In genomic region chr21:31731802-31732537, GRCh38 we compare ENCODE assay signal across 8 cellular contexts. TPM values are rescaled to one million over a fixed set of nuclear protein-coding genes. Genes with fewer than 3 reads are reported as not detected.
DNase-seq lines count a peak whose midpoint lies in the region; ATAC-seq and TF ChIP-seq lines count a peak whose summit lies in the region.

Gene SCAF4, minus strand, starts transcription at chr21:31732118. Its CDS starts 426 bp downstream, at chr21:31731692.

- H3K9me3 Mint-ChIP-seq in activated naive CD8-positive, alpha-beta T cell treated with anti-CD3 and anti-CD28 coated beads, Interleukin-2, amount 50 U/mL, for 24 hours, result no peaks in the 10 kb centered on the region

- H3K27ac ChIP-seq in SU-DHL-6 (ENCODE audit: low read depth, low read length), result peak within 1 kb of the TSS; percentile 94
- H3K27ac ChIP-seq in trophoblast cell (ENCODE audit: low read depth, low read length), result peak within 1 kb of the TSS; percentile 96
- peak within 1 kb of the TSS; percentile 97 for H3K27ac ChIP-seq in tibial artery

- H3K18ac ChIP-seq in trophoblast cell (ENCODE audit: low read length), result peak within 1 kb of the TSS; percentile 96

- TF ChIP-seq CTCF in GM12875 (IDR thresholded peaks at IDR 0.05; ENCODE audit: borderline replicate concordance, insufficient read depth, low read depth, low read length) (no peak), SU-DHL-6 (IDR thresholded peaks at IDR 0.05; ENCODE audit: insufficient read depth, low read length, poor library complexity, severe bottlenecking) (no peak), tibial artery (IDR thresholded peaks at IDR 0.05) (no peak)

- H3K4me2 ChIP-seq in SU-DHL-6 (ENCODE audit: low read depth, low read length, poor library complexity, severe bottlenecking) (peak within 1 kb of the TSS; percentile 77), trophoblast cell (ENCODE audit: low read length) (peak within 1 kb of the TSS; percentile 83)

- H3K36me3 ChIP-seq in SU-DHL-6 (ENCODE audit: low read length) (peaks cover 4% of the 10 kb centered on the region; the same call in 1 of the 2 replicates), trophoblast cell (ENCODE audit: control insufficient read depth in 1 of 2, insufficient read depth in 2 of 2, low read length in 2 of 2) (no peaks in the 10 kb centered on the region), tibial artery (peaks cover 0 to 3% (median 0%) of the 10 kb centered on the region in 3 donors)

- H3K4me1 Mint-ChIP-seq in activated naive CD8-positive, alpha-beta T cell treated with anti-CD3 and anti-CD28 coated beads, Interleukin-2, amount 50 U/mL, for 24 hours, result peaks cover 13% of the 10 kb centered on the region

- peaks cover 0 to 8% of the 10 kb centered on the region in 2 experiments for H3K4me1 ChIP-seq in trophoblast cell (ENCODE audit: control insufficient read depth in 1 of 2, insufficient read depth in 2 of 2, low read length in 2 of 2)
- peaks cover 0 to 42% (median 32%) of the 10 kb centered on the region in 4 donors for H3K4me1 ChIP-seq in tibial artery

- peak within 1 kb of the TSS; percentile 91 for H3K4ac ChIP-seq in trophoblast cell (ENCODE audit: low read depth, low read length)

- no peaks in the 10 kb centered on the region for H3K9me2 ChIP-seq in SU-DHL-6 (replicated peaks; ENCODE audit: insufficient read depth, low read length)

- no peak within 1 kb of the TSS for H3K23ac ChIP-seq in trophoblast cell (ENCODE audit: low read length)

- H2BK12ac ChIP-seq in trophoblast cell (ENCODE audit: low read length), result no peak within 1 kb of the TSS

- H4K20me1 ChIP-seq in SU-DHL-6 (ENCODE audit: low read depth, low read length), result peaks cover 31% of the 10 kb centered on the region

- no peaks in the 10 kb centered on the region for H3K9me3 ChIP-seq in SU-DHL-6 (ENCODE audit: insufficient read depth, low read length)
- H3K9me3 ChIP-seq in trophoblast cell (ENCODE audit: insufficient read depth, low read depth, low read length), result no peaks in the 10 kb centered on the region
- H3K9me3 ChIP-seq in tibial artery, result no peaks in the 10 kb centered on the region

- H2AK5ac ChIP-seq in trophoblast cell (ENCODE audit: low read length), result peak within 1 kb of the TSS; percentile 82

- H2AFZ ChIP-seq in SU-DHL-6 (ENCODE audit: low read depth, low read length, severe bottlenecking), result no peak within 1 kb of the TSS
- H2AFZ ChIP-seq in trophoblast cell (ENCODE audit: insufficient read depth, low read length, poor library complexity), result peak within 1 kb of the TSS; percentile 81

- H3K27ac Mint-ChIP-seq in activated naive CD8-positive, alpha-beta T cell treated with anti-CD3 and anti-CD28 coated beads, Interleukin-2, amount 50 U/mL, for 24 hours, result peak within 1 kb of the TSS; percentile 83

- H2BK5ac ChIP-seq in trophoblast cell (ENCODE audit: low read depth, low read length, poor library complexity), result peak within 1 kb of the TSS; percentile 93

- intact Hi-C loops in Right ventricle myocardium superior (cut with DNase I) (no loop called here), tibial artery (cut with DNase I; ENCODE audit: low total_unique reads) (loop anchor here (2.0 to 10.0 kb wide), 3 partner anchors 73 to 661 kb away; partner anchors contain the start of genes MIS18A, SOD1 and URB1)

- H4K8ac ChIP-seq in trophoblast cell (ENCODE audit: low read depth, low read length), result peak within 1 kb of the TSS; percentile 99

- H3F3A ChIP-seq in SU-DHL-6 (ENCODE audit: insufficient read depth), result peaks cover 16% of the 10 kb centered on the region

- peak; percentile 92 for DNase-seq in NCI-H1092 treated with DMSO at 0.1 percent for 48 hours (lab: John Stamatoyannopoulos, UW)
- DNase-seq in activated naive CD8-positive, alpha-beta T cell treated with anti-CD3 and anti-CD28 coated beads, Interleukin-2, amount 50 U/mL, for 24 hours, result peak; percentile 83
- DNase-seq in Right ventricle myocardium superior, result peak; percentile 95
- peak; percentile 91 to 92 for DNase-seq in trophoblast cell
- peak; percentile 89 to 94 for DNase-seq in tibial artery

- H3K4me3 Mint-ChIP-seq in activated naive CD8-positive, alpha-beta T cell treated with anti-CD3 and anti-CD28 coated beads, Interleukin-2, amount 50 U/mL, for 24 hours, result no peak within 1 kb of the TSS

- H3K14ac ChIP-seq in trophoblast cell (ENCODE audit: low read length), result peak within 1 kb of the TSS; percentile 96

- H3K79me1 ChIP-seq in trophoblast cell (ENCODE audit: low read length), result peaks cover 10% of the 10 kb centered on the region

- WGBS in trophoblast cell (ENCODE audit: extremely low coverage, insufficient coverage, insufficient read length), result no CpG with 5 or more reads among the region's 105 CpGs

- H3K9ac ChIP-seq in SU-DHL-6 (ENCODE audit: low read length) (peak within 1 kb of the TSS; percentile 93), trophoblast cell (ENCODE audit: low read length) (peak within 1 kb of the TSS; percentile 98)

- H3K27me3 ChIP-seq in SU-DHL-6 (ENCODE audit: low read length) (no peaks in the 10 kb centered on the region), trophoblast cell (ENCODE audit: insufficient read depth, low read length) (no peaks in the 10 kb centered on the region), tibial artery (no peaks in the 10 kb centered on the region)

- peaks cover 10% of the 10 kb centered on the region for H3K36me3 Mint-ChIP-seq in activated naive CD8-positive, alpha-beta T cell treated with anti-CD3 and anti-CD28 coated beads, Interleukin-2, amount 50 U/mL, for 24 hours (ENCODE audit: low read depth)

- H4K12ac ChIP-seq in trophoblast cell (ENCODE audit: low read depth, low read length), result peak within 1 kb of the TSS; percentile 99

- no peaks in the 10 kb centered on the region for H3K27me3 Mint-ChIP-seq in activated naive CD8-positive, alpha-beta T cell treated with anti-CD3 and anti-CD28 coated beads, Interleukin-2, amount 50 U/mL, for 24 hours

- peak within 1 kb of the TSS; percentile 96 for H2BK120ac ChIP-seq in trophoblast cell (ENCODE audit: insufficient read depth, low read length, poor library complexity)

- H3K79me2 ChIP-seq in SU-DHL-6 (ENCODE audit: insufficient read depth, low read length) (peaks cover 49% of the 10 kb centered on the region), trophoblast cell (ENCODE audit: control insufficient read depth, insufficient read depth, low read length, poor library complexity) (peaks cover 22% of the 10 kb centered on the region)

- ATAC-seq in HG02642 (IDR thresholded peaks at IDR 0.05; ENCODE audit: poor library complexity, unreplicated experiment) (peak; percentile 87), Right ventricle myocardium superior (ENCODE audit: poor library complexity) (peak; percentile 93)
- ATAC-seq in activated naive CD8-positive, alpha-beta T cell treated with anti-CD3 and anti-CD28 coated beads, Interleukin-2, amount 50 U/mL, for 24 hours, result peak; percentile 83

- peak within 1 kb of the TSS; percentile 93 for H4K91ac ChIP-seq in trophoblast cell (ENCODE audit: low read depth, low read length)

- peak within 1 kb of the TSS; percentile 91 for H3K4me3 ChIP-seq in GM12875 (ENCODE audit: low read depth, low read length)
- peak within 1 kb of the TSS; percentile 70 for H3K4me3 ChIP-seq in SU-DHL-6 (ENCODE audit: insufficient read depth, low read length, poor library complexity, severe bottlenecking)
- H3K4me3 ChIP-seq in trophoblast cell (ENCODE audit: low read depth, low read length), result peak within 1 kb of the TSS; percentile 98
- H3K4me3 ChIP-seq in tibial artery, result peak within 1 kb of the TSS; percentile 83 to 94

RNA-seq across cellular contexts. Expression of gene SCAF4, which starts in this region (rescaled TPM):
- 15.4 TPM for total RNA-seq in Right ventricle myocardium superior
- polyA plus RNA-seq in trophoblast cell (2013), result 27.5 and 27.9 TPM in 2 replicates

Comparison
In these comparisons a context has a peak if more than half of its experiments do, and no peak if none do; other contexts are left out.
1. Peak in every context shown above with its lines: DNase-seq, ATAC-seq, H3K4me3 ChIP-seq and H3K27ac ChIP-seq.